8 cellular contexts compared by ENCODE assay signal in the genomic region with DNA sequence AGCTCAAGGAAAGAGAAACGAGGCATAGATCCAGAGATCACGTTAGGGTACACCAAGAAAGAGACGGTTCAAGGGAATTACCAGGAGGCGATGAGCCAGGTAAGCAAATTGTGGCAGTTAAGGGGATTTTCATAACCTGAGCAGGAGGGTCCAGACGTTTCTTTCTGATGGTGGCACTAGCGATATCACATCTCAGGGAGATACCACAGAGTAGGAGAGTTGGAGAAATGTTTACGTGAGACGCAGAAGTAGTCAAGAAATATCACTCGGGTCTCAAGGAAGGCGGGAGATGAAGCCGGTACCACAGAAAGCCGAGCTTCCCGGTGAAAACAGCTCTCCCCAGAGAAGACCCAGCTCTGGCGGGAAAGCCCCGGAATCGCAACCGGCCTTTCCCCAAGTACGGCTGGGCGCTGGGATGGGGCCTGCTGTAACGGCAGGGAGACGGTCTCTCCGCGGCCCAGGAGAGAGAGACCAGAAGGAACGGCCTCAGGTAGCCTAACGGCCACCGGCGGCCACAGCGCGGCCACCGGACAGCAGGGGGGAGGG. TPM values are rescaled to one million over a fixed set of nuclear protein-coding genes. Genes with fewer than 3 reads are reported as not detected.
DNase-seq lines count a peak whose midpoint lies in the region; FAIRE-seq and TF ChIP-seq lines count a peak whose summit lies in the region.

No MANE protein-coding gene starts in this region.

- FAIRE-seq in endothelial cell of umbilical vein (lab: Jason Lieb, UNC), result no peak

- peak overlapping the region; percentile 98 for H3K9ac ChIP-seq in endothelial cell of umbilical vein (replicated peaks; ENCODE audit: extremely low read depth, insufficient read depth, low read length)

- no peak for DNase-seq in HAP-1 (ENCODE audit: low spot score in 2 of 2)
- DNase-seq in MG63, result no peak
- peak; percentile 15 to 16 for DNase-seq in activated CD8-positive, alpha-beta memory T cell treated with anti-CD3 and anti-CD28 coated beads for 4 hours (ENCODE audit: low read depth in 2 of 2)
- peak; percentile 56 for DNase-seq in endothelial cell of umbilical vein (ENCODE audit: low read depth, low spot score)
- DNase-seq in nephron progenitor cell, result no peak
- DNase-seq in uterus, result no peak
- no peak for DNase-seq in NCI-H1930 (lab: John Stamatoyannopoulos, UW)

- H3K9me3 Mint-ChIP-seq in nephron progenitor cell, result no peaks in the 10 kb centered on the region

- BruUV-seq in endothelial cell of umbilical vein (replicated peaks; lab: Mats Ljungman, UMichigan), result no TSS peak

- no peak for TF ChIP-seq CTCF in GM12875 (IDR thresholded peaks at IDR 0.05; ENCODE audit: borderline replicate concordance, insufficient read depth, low read depth, low read length)
- no peak for TF ChIP-seq CTCF in endothelial cell of umbilical vein (IDR thresholded peaks at IDR 0.05; ENCODE audit: extremely low read depth in 1 of 2, insufficient read depth in 1 of 2, low read depth in 1 of 2, low read length in 2 of 2)
- no peak for TF ChIP-seq CTCF in nephron progenitor cell (IDR thresholded peaks at IDR 0.05)
- TF ChIP-seq CTCF in uterus (IDR thresholded peaks at IDR 0.05), result no peak

- intact Hi-C loops in endothelial cell of umbilical vein (cut with micrococcal nuclease) (loop anchor here (1.0 to 10.0 kb wide), 3 partner anchors 14 to 349 kb away; a partner anchor contains a TSS), uterus (cut with DNase I; ENCODE audit: low total_unique reads) (no loop called here)

- peak overlapping the region; percentile 100 for H2AFZ ChIP-seq in endothelial cell of umbilical vein (ENCODE audit: low read depth, low read length)

- H3K27me3 ChIP-seq in HAP-1 (ENCODE audit: low read depth) (peaks cover 5% of the 10 kb centered on the region), MG63 (no peaks in the 10 kb centered on the region), endothelial cell of umbilical vein (ENCODE audit: control insufficient read depth in 2 of 2, insufficient read depth in 2 of 2, low read length in 2 of 2) (no peaks in the 10 kb centered on the region), uterus (no peaks in the 10 kb centered on the region)

- no peaks in the 10 kb centered on the region for H4K20me1 ChIP-seq in endothelial cell of umbilical vein (replicated peaks; ENCODE audit: control insufficient read depth, extremely low read depth, insufficient read depth, low read length)

- no peaks in the 10 kb centered on the region for H3K9me3 ChIP-seq in HAP-1
- no peaks in the 10 kb centered on the region for H3K9me3 ChIP-seq in MG63
- H3K9me3 ChIP-seq in endothelial cell of umbilical vein (replicated peaks; ENCODE audit: control insufficient read depth, insufficient read depth, low read length), result no peaks in the 10 kb centered on the region
- no peaks in the 10 kb centered on the region for H3K9me3 ChIP-seq in uterus

- H3K4me3 Mint-ChIP-seq in nephron progenitor cell, result peak overlapping the region; percentile 95

- in situ Hi-C loops in HAP-1 (cut with MboI; ENCODE audit: low sequenced_read_pairs), result no loop called here

- H3K4me1 Mint-ChIP-seq in nephron progenitor cell, result peaks cover 47% of the 10 kb centered on the region

- POLR2A ChIA-PET in endothelial cell of umbilical vein (lab: Charles Lee), result interaction anchor here (0.7 to 0.9 kb wide), 2 partner anchors 18 to 43 kb away, joined by 3 read pairs; no protein-coding TSS in a partner anchor

- peak overlapping the region; percentile 79 for H3K4me3 ChIP-seq in GM12875 (ENCODE audit: low read depth, low read length)
- peak overlapping the region; percentile 85 for H3K4me3 ChIP-seq in HAP-1
- peak overlapping the region; percentile 69 for H3K4me3 ChIP-seq in MG63
- peak overlapping the region; percentile 41 to 91 (median 81) for H3K4me3 ChIP-seq in endothelial cell of umbilical vein (replicated peaks in 1 of 3; ENCODE audit: insufficient read depth in 1 of 3, low read depth in 1 of 3, low read length in 3 of 3)
- H3K4me3 ChIP-seq in uterus, result peak overlapping the region; percentile 77 to 92

- dilution Hi-C loops in endothelial cell of umbilical vein (cut with MboI; ENCODE audit: extremely low pct_ligation_motif_present, low sequenced_read_pairs), result no loop called here

- H3K36me3 ChIP-seq in HAP-1 (replicated peaks) (no peaks in the 10 kb centered on the region; the same call in 1 of the 2 replicates), MG63 (peaks cover 2% of the 10 kb centered on the region; the same call in 1 of the 2 replicates), endothelial cell of umbilical vein (ENCODE audit: control insufficient read depth in 2 of 2, extremely low read depth in 1 of 2, insufficient read depth in 2 of 2, low read length in 2 of 2) (no peaks in the 10 kb centered on the region), uterus (no peaks in the 10 kb centered on the region)

- no peaks in the 10 kb centered on the region for H3K9me1 ChIP-seq in endothelial cell of umbilical vein (replicated peaks; ENCODE audit: control insufficient read depth, extremely low read depth, insufficient read depth, low read length)

- H3K79me2 ChIP-seq in endothelial cell of umbilical vein (ENCODE audit: control insufficient read depth, insufficient read depth, low read length), result peaks cover 28% of the 10 kb centered on the region

- H3K4me1 ChIP-seq in HAP-1 (peaks cover 17% of the 10 kb centered on the region), endothelial cell of umbilical vein (ENCODE audit: control insufficient read depth, extremely low read depth, insufficient read depth, low read length) (peaks cover 12% of the 10 kb centered on the region), uterus (peaks cover 4 to 6% of the 10 kb centered on the region in 2 donors)

- CTCF ChIA-PET in endothelial cell of umbilical vein (lab: Charles Lee), result interaction anchor here (0.6 to 1.7 kb wide), 2 partner anchors 22 to 52 kb away, joined by 3 to 8 read pairs; a partner anchor contains a TSS

- peak overlapping the region; percentile 98 for H3K27ac Mint-ChIP-seq in nephron progenitor cell

- H3K4me2 ChIP-seq in endothelial cell of umbilical vein (ENCODE audit: insufficient read depth, low read length), result peak overlapping the region; percentile 77

- H3K27ac ChIP-seq in endothelial cell of umbilical vein (ENCODE audit: insufficient read depth, low read depth, low read length) (peak overlapping the region; percentile 98), uterus (peak overlapping the region; percentile 91)

- H3K36me3 Mint-ChIP-seq in nephron progenitor cell (ENCODE audit: low read depth), result no peaks in the 10 kb centered on the region

- no peak for TF ChIP-seq POLR2A in endothelial cell of umbilical vein (IDR thresholded peaks at IDR 0.05; ENCODE audit: low read depth, low read length)
- TF ChIP-seq POLR2A in uterus (IDR thresholded peaks at IDR 0.05), result no peak

- peaks cover 19% of the 10 kb centered on the region for H3K27me3 Mint-ChIP-seq in nephron progenitor cell (ENCODE audit: low read depth, poor library complexity)

TF ChIP-seq in endothelial cell of umbilical vein, 7 proteins besides CTCF, POLR2A, EP300 and RAD21:
- no peak for TF ChIP-seq EZH2 (IDR thresholded peaks at IDR 0.05; ENCODE audit: borderline replicate concordance, low read depth, low read length, severe bottlenecking)
- TF ChIP-seq, protein P1, sequence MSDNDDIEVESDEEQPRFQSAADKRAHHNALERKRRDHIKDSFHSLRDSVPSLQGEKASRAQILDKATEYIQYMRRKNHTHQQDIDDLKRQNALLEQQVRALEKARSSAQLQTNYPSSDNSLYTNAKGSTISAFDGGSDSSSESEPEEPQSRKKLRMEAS (IDR thresholded peaks at IDR 0.05; ENCODE audit: insufficient read depth, insufficient read length), result no peak
- TF ChIP-seq POLR2AphosphoS5 (IDR thresholded peaks at IDR 0.05; ENCODE audit: insufficient read depth, low read depth, low read length), result no peak
- no peak for TF ChIP-seq MYC (IDR thresholded peaks at IDR 0.05; ENCODE audit: low read depth, low read length)

RNA-seq across cellular contexts. Expression of a gene that starts 0.5 kb away (rescaled TPM):
- total RNA-seq in MG63 (2014; rRNA removed; shearing (Covaris generic); ENCODE audit: low replicate concordance), result 15.6 and 16.3 TPM in 2 replicates
- 20.5 and 21.3 TPM in 2 replicates for total RNA-seq in endothelial cell of umbilical vein
- polyA plus RNA-seq in endothelial cell of umbilical vein, result 8.4 and 9.9 TPM in 2 replicates
- polyA plus RNA-seq in endothelial cell of umbilical vein (2011; cell fraction: cytosol; rRNA removed), result 9.3 and 9.7 TPM in 2 replicates
- 12.5 and 13.3 TPM in 2 replicates for polyA plus RNA-seq in endothelial cell of umbilical vein (2011; cell fraction: nucleus; rRNA removed)
- polyA plus RNA-seq in endothelial cell of umbilical vein (2012), result 7.4 and 12.4 TPM in 2 replicates
- 19.4 and 22.0 TPM in 2 replicates for polyA minus RNA-seq in endothelial cell of umbilical vein
- polyA minus RNA-seq in endothelial cell of umbilical vein (2011; cell fraction: cytosol; rRNA and poly(A)+ RNA removed), result 28.5 TPM
- 22.4 and 38.8 TPM in 2 replicates for polyA minus RNA-seq in endothelial cell of umbilical vein (2011; cell fraction: nucleus; rRNA and poly(A)+ RNA removed)
- total RNA-seq in uterus, result 10 to 100 TPM; 24.1 to 43.9 (median 32.4) TPM

RNA-seq across cellular contexts. Expression of a gene that starts 13.8 kb away (rescaled TPM):
- 38.2 and 64.7 TPM in 2 replicates for total RNA-seq in MG63 (2014; rRNA removed; shearing (Covaris generic); ENCODE audit: low replicate concordance)
- total RNA-seq in endothelial cell of umbilical vein (74.4 and 76.7 TPM in 2 replicates), uterus (100 to 1,000 TPM in 1 of 4 donors, 10 to 100 TPM in 3; 30.9 to 150 (median 70.8) TPM)
- polyA plus RNA-seq in endothelial cell of umbilical vein, result 49.7 and 53.4 TPM in 2 replicates
- polyA plus RNA-seq in endothelial cell of umbilical vein (2011; cell fraction: cytosol; rRNA removed), result 49.6 and 54.8 TPM in 2 replicates
- 165 and 166 TPM in 2 replicates for polyA plus RNA-seq in endothelial cell of umbilical vein (2011; cell fraction: nucleus; rRNA removed)
- polyA plus RNA-seq in endothelial cell of umbilical vein (2012), result 99.6 and 139 TPM in 2 replicates
- 136 and 149 TPM in 2 replicates for polyA minus RNA-seq in endothelial cell of umbilical vein
- polyA minus RNA-seq in endothelial cell of umbilical vein (2011; cell fraction: cytosol; rRNA and poly(A)+ RNA removed), result 35.2 TPM
- polyA minus RNA-seq in endothelial cell of umbilical vein (2011; cell fraction: nucleus; rRNA and poly(A)+ RNA removed), result 36.8 and 57.4 TPM in 2 replicates

RNA-seq across cellular contexts. Expression of a gene that starts 51.9 kb away (rescaled TPM):
- 31.3 and 79.9 TPM in 2 replicates for total RNA-seq in MG63 (2014; rRNA removed; shearing (Covaris generic); ENCODE audit: low replicate concordance)
- 26.5 and 29.7 TPM in 2 replicates for total RNA-seq in endothelial cell of umbilical vein
- 14.5 and 14.9 TPM in 2 replicates for polyA plus RNA-seq in endothelial cell of umbilical vein
- polyA plus RNA-seq in endothelial cell of umbilical vein (2011; cell fraction: cytosol; rRNA removed), result 16.9 and 17.3 TPM in 2 replicates
- polyA plus RNA-seq in endothelial cell of umbilical vein (2011; cell fraction: nucleus; rRNA removed), result 16.9 and 19.7 TPM in 2 replicates
- polyA plus RNA-seq in endothelial cell of umbilical vein (2012), result 16.5 and 24.5 TPM in 2 replicates
- 36.0 and 48.5 TPM in 2 replicates for polyA minus RNA-seq in endothelial cell of umbilical vein
- polyA minus RNA-seq in endothelial cell of umbilical vein (2011; cell fraction: cytosol; rRNA and poly(A)+ RNA removed), result 21.3 TPM
- polyA minus RNA-seq in endothelial cell of umbilical vein (2011; cell fraction: nucleus; rRNA and poly(A)+ RNA removed), result 16.8 and 21.0 TPM in 2 replicates
- 10 to 100 TPM; 22.3 to 50.9 (median 32.5) TPM for total RNA-seq in uterus

Comparison
In these comparisons a context has a peak if more than half of its experiments do, and no peak if none do; other contexts are left out.
1. DNase-seq: peak in activated CD8-positive, alpha-beta memory T cell treated with anti-CD3 and anti-CD28 coated beads for 4 hours (2 of 2) and endothelial cell of umbilical vein (single experiment); none in HAP-1 (0 of 2), MG63 (single experiment), nephron progenitor cell (single experiment), uterus (0 of 2) and NCI-H1930 (0 of 2).
2. Peak in every context shown above with its lines, with median percentiles within 50 percentile points of each other: H3K4me3 ChIP-seq.